Comparison of ENCODE assay signal across 1 cellular context in the genomic region with DNA sequence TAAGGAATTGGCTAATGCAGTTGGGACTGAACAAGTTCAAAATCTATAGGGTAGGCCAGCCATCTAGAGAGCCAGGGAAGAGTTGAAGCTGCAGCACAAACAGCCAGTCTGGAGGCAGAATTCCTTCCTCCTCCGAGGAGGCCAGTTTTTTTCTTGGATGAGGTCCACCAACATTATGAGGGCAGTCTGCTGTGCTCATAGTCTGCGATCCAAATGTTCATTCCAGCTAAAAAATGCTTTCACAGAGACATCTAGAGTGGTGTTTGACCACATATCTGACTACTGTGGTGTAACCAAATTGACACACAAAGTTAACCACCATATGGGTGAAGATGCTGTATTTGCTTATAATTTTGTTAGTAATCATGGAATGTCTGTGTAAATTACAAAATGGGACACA.
TF ChIP-seq lines count a peak whose summit lies in the region.

No MANE protein-coding gene starts in this region.

TF ChIP-seq in SK-N-SH treated with all-trans-retinoic acid at 6 μM for 48 hours, 23 proteins besides CTCF, POLR2A, EP300 and RAD21 (continued from another document):
- TF ChIP-seq, protein P1, sequence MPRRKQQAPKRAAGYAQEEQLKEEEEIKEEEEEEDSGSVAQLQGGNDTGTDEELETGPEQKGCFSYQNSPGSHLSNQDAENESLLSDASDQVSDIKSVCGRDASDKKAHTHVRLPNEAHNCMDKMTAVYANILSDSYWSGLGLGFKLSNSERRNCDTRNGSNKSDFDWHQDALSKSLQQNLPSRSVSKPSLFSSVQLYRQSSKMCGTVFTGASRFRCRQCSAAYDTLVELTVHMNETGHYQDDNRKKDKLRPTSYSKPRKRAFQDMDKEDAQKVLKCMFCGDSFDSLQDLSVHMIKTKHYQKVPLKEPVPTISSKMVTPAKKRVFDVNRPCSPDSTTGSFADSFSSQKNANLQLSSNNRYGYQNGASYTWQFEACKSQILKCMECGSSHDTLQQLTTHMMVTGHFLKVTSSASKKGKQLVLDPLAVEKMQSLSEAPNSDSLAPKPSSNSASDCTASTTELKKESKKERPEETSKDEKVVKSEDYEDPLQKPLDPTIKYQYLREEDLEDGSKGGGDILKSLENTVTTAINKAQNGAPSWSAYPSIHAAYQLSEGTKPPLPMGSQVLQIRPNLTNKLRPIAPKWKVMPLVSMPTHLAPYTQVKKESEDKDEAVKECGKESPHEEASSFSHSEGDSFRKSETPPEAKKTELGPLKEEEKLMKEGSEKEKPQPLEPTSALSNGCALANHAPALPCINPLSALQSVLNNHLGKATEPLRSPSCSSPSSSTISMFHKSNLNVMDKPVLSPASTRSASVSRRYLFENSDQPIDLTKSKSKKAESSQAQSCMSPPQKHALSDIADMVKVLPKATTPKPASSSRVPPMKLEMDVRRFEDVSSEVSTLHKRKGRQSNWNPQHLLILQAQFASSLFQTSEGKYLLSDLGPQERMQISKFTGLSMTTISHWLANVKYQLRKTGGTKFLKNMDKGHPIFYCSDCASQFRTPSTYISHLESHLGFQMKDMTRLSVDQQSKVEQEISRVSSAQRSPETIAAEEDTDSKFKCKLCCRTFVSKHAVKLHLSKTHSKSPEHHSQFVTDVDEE (CRISPR knock-in tag; IDR thresholded peaks at IDR 0.05), result no peak
- TF ChIP-seq ZFP30 (CRISPR knock-in tag; IDR thresholded peaks at IDR 0.05) (no peak), OSR1 (CRISPR knock-in tag; IDR thresholded peaks at IDR 0.05) (no peak)
